Comparison of ENCODE assay signal across 14 cellular contexts in genomic region chr6:158879180-158879579, GRCh38.
DNase-seq lines count a peak whose midpoint lies in the region; ATAC-seq and TF ChIP-seq lines count a peak whose summit lies in the region.
"Had no signal": no experiment of that assay in that cellular context is flagged by ENCODE, and none has a peak within 500 bp of the region (broad histone marks: within the 10 kb centered on the region; RNA-seq: fewer than 3 reads in every experiment).

No MANE protein-coding gene starts in this region.

- H3K36me3 Mint-ChIP-seq in activated T-cell treated with anti-CD3 and anti-CD28 coated beads, Interleukin-2, amount 50 U/mL, for 4 hours (ENCODE audit: insufficient read depth): no peaks in the 10 kb centered on the region
- H3K36me3 Mint-ChIP-seq: T-cell had no signal

- no peak overlapping the region for H2BK5ac ChIP-seq in mesendoderm (ENCODE audit: low read length)

- H3K4me2 ChIP-seq in mesendoderm (ENCODE audit: low read length): no peak overlapping the region

- H2BK15ac ChIP-seq in mesendoderm (replicated peaks; ENCODE audit: low read depth): no peak overlapping the region

- H3K9me3 Mint-ChIP-seq in activated T-cell treated with anti-CD3 and anti-CD28 coated beads, Interleukin-2, amount 50 U/mL, for 4 hours: peaks cover 4% of the 10 kb centered on the region
- H3K9me3 Mint-ChIP-seq: T-cell had no signal

- ATAC-seq in activated T-cell treated with anti-CD3 and anti-CD28 coated beads, Interleukin-2, amount 50 U/mL, for 4 hours: peak; percentile 95 to 98
- no peak for ATAC-seq in HG03378 (IDR thresholded peaks at IDR 0.05; ENCODE audit: unreplicated experiment)
- ATAC-seq: left lung, T-cell had no signal

- H3K4me1 Mint-ChIP-seq in activated T-cell treated with anti-CD3 and anti-CD28 coated beads, Interleukin-2, amount 50 U/mL, for 4 hours (ENCODE audit: low read depth): peaks cover 7% of the 10 kb centered on the region

- DNase-seq in ACHN (peak; percentile 14), HK-2 (ENCODE audit: unreplicated experiment) (peak; percentile 51), mesendoderm (peak; percentile 48), mucosa of gallbladder (ENCODE audit: low spot score) (no peak), ecto neural progenitor cell (ENCODE audit: low spot score) (no peak), GM13976 (ENCODE audit: low spot score) (no peak)
- DNase-seq in activated T-cell treated with anti-CD3 and anti-CD28 coated beads, Interleukin-2, amount 50 U/mL, for 4 hours: peak; percentile 11
- DNase-seq: amygdala, left lung, NCI-H524, retina, T-cell had no signal

- H3K9ac ChIP-seq in mesendoderm (ENCODE audit: low read length): no peak overlapping the region

- H3K56ac ChIP-seq in mesendoderm (ENCODE audit: low read length): no peak overlapping the region

- H2BK120ac ChIP-seq in mesendoderm (ENCODE audit: low read depth, low read length): no peak overlapping the region

- H3K4me1 ChIP-seq in mesendoderm (ENCODE audit: control insufficient read depth, low read depth, low read length): peaks cover 2% of the 10 kb centered on the region
- H3K4me1 ChIP-seq: left lung had no signal

- H3K4me3 Mint-ChIP-seq in activated T-cell treated with anti-CD3 and anti-CD28 coated beads, Interleukin-2, amount 50 U/mL, for 4 hours: no peak overlapping the region
- H3K4me3 Mint-ChIP-seq: T-cell had no signal

- peak overlapping the region; percentile 89 for H3K18ac ChIP-seq in mesendoderm (ENCODE audit: low read length)

- H3K23ac ChIP-seq in mesendoderm (ENCODE audit: low read length): no peak overlapping the region

- H3K79me2 ChIP-seq in mesendoderm (ENCODE audit: control insufficient read depth, insufficient read depth, low read length): no peaks in the 10 kb centered on the region

- H3K36me3 ChIP-seq in mesendoderm (ENCODE audit: control insufficient read depth, insufficient read depth, low read length): no peaks in the 10 kb centered on the region
- H3K36me3 ChIP-seq: left lung had no signal

- no peak for TF ChIP-seq CTCF in GM13976 (IDR thresholded peaks at IDR 0.05; ENCODE audit: borderline replicate concordance, control extremely low read depth, extremely low read depth, insufficient read depth, missing control alignments)

- peak overlapping the region; percentile 58 for H3K27ac ChIP-seq in mesendoderm (ENCODE audit: low read depth, low read length)
- H3K27ac ChIP-seq: C4-2B, left lung had no signal

- no peaks in the 10 kb centered on the region for H3K27me3 Mint-ChIP-seq in activated T-cell treated with anti-CD3 and anti-CD28 coated beads, Interleukin-2, amount 50 U/mL, for 4 hours (ENCODE audit: low read depth)
- H3K27me3 Mint-ChIP-seq: T-cell had no signal

- no CpG with 5 or more reads among the region's 5 CpGs for WGBS in mesendoderm (ENCODE audit: extremely low coverage, insufficient coverage, low lambda C conversion rate)

- no peaks in the 10 kb centered on the region for H3K27me3 ChIP-seq in mesendoderm (ENCODE audit: insufficient read depth, low read length, poor library complexity)
- H3K27me3 ChIP-seq: left lung had no signal

- no peak overlapping the region for H3K4me3 ChIP-seq in mesendoderm (ENCODE audit: low read length)
- H3K4me3 ChIP-seq: left lung had no signal

- no peak overlapping the region for H4K5ac ChIP-seq in mesendoderm (ENCODE audit: low read length)

- no peak overlapping the region for H2AK5ac ChIP-seq in mesendoderm (ENCODE audit: low read length)

- no peak overlapping the region for H4K8ac ChIP-seq in mesendoderm (ENCODE audit: low read depth, low read length)

- no peaks in the 10 kb centered on the region for H3K79me1 ChIP-seq in mesendoderm (ENCODE audit: low read length)

- in situ Hi-C loops in ACHN (cut with HindIII; ENCODE audit: low pct_ligation_motif_present, low pct_unique_long_range_greater_than_20kb, low sequenced_read_pairs) (no loop called here), GM13976 (cut with MboI; ENCODE audit: low sequenced_read_pairs, unreplicated experiment) (no loop called here)

- H3K4ac ChIP-seq in mesendoderm (ENCODE audit: low read depth, low read length): peak overlapping the region; percentile 68

Comparison
In these comparisons a context has a peak if more than half of its experiments do, and no peak if none do; other contexts are left out.
1. DNase-seq: peak in ACHN (single experiment), HK-2 (single experiment), activated T-cell treated with anti-CD3 and anti-CD28 coated beads, Interleukin-2, amount 50 U/mL, for 4 hours (single experiment) and mesendoderm (single experiment); none in mucosa of gallbladder (single experiment), ecto neural progenitor cell (single experiment) and GM13976 (single experiment).